Comparison of ENCODE assay signal across 1 cellular context in the genomic region with DNA sequence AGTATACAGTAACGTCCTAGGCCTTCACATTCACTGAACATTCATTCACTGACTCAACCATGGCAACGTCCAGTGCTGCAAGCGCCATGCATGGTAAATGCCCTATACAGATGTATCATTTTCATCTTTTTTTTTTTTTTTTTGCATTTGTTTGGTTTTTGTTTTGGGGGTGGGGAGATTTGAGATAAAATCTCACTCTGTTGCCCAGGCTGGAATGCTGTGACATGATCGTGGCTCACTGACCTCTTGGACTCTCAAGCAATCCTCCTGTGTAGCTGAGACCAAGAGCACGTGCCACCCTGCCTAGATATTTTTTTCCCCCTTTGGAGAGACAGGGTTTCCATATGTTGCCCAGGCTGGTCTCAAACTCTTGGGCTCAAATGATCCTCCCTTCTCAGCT.
TF ChIP-seq lines count a peak whose summit lies in the region.

No MANE protein-coding gene starts in this region.

TF ChIP-seq in HepG2, 621 proteins besides CTCF, POLR2A, EP300 and RAD21 (continued from another document and continues in another):
- TF ChIP-seq, protein P1, sequence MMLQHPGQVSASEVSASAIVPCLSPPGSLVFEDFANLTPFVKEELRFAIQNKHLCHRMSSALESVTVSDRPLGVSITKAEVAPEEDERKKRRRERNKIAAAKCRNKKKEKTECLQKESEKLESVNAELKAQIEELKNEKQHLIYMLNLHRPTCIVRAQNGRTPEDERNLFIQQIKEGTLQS (CRISPR knock-in tag; IDR thresholded peaks at IDR 0.05) = no peak
- TF ChIP-seq ZNF121 (CRISPR knock-in tag; IDR thresholded peaks at IDR 0.05) (peak; percentile 69; the same call in 1 of the 2 replicates), CREB1 (IDR thresholded peaks at IDR 0.05) (no peak), CREB1 (CRISPR knock-in tag; IDR thresholded peaks at IDR 0.05) (no peak), RXRB (CRISPR knock-in tag; IDR thresholded peaks at IDR 0.05; ENCODE audit: borderline replicate concordance) (peak; percentile 24; the same call in 1 of the 2 replicates), SOX13 (IDR thresholded peaks at IDR 0.05) (no peak), SOX13 (CRISPR knock-in tag; conservative IDR thresholded peaks at IDR 0.05 in 1 of 2, IDR thresholded peaks at IDR 0.05 in 1 of 2) (peak in 1 of 2 experiments; percentile 59; a peak in 1 of 4 replicates), WIZ (CRISPR knock-in tag; IDR thresholded peaks at IDR 0.05) (no peak), FOSL2 (CRISPR knock-in tag; IDR thresholded peaks at IDR 0.05) (peak; percentile 53), SNAPC2 (CRISPR knock-in tag; IDR thresholded peaks at IDR 0.05) (no peak), KDM3A (CRISPR knock-in tag; IDR thresholded peaks at IDR 0.05; ENCODE audit: low read depth) (0 out of 2 replicates have a peak, but pooled peaks have one; percentile 43), ZNF792 (CRISPR knock-in tag; IDR thresholded peaks at IDR 0.05) (no peak), ZNF788 (CRISPR knock-in tag; IDR thresholded peaks at IDR 0.05; ENCODE audit: borderline replicate concordance) (peak; percentile 53; the same call in 1 of the 2 replicates), DDIT3 (CRISPR knock-in tag; IDR thresholded peaks at IDR 0.05) (no peak), FOXK2 (IDR thresholded peaks at IDR 0.05) (no peak), ZNF224 (CRISPR knock-in tag; IDR thresholded peaks at IDR 0.05) (0 out of 2 replicates have a peak, but pooled peaks have one; percentile 25), ATF2 (CRISPR knock-in tag; IDR thresholded peaks at IDR 0.05) (no peak), ZBTB25 (CRISPR knock-in tag; IDR thresholded peaks at IDR 0.05) (no peak), XBP1 (CRISPR knock-in tag; IDR thresholded peaks at IDR 0.05) (no peak), FOXA3 (CRISPR knock-in tag; IDR thresholded peaks at IDR 0.05) (peak; percentile 23; the same call in 1 of the 2 replicates), PAWR (CRISPR knock-in tag; IDR thresholded peaks at IDR 0.05; ENCODE audit: borderline replicate concordance) (no peak), ZNF883 (CRISPR knock-in tag; IDR thresholded peaks at IDR 0.05; ENCODE audit: not compliant biosample characterization) (no peak), SMC3 (IDR thresholded peaks at IDR 0.05; ENCODE audit: low read length) (peak; percentile 17; the same call in 1 of the 2 replicates), HOXA7 (CRISPR knock-in tag; IDR thresholded peaks at IDR 0.05) (no peak), NBN (conservative IDR thresholded peaks at IDR 0.05) (no peak), ZNF484 (CRISPR knock-in tag; IDR thresholded peaks at IDR 0.05; ENCODE audit: borderline replicate concordance, low read depth) (no peak), ZMYM2 (CRISPR knock-in tag; IDR thresholded peaks at IDR 0.05) (peak; percentile 45; the same call in 1 of the 2 replicates), SKI (IDR thresholded peaks at IDR 0.05; ENCODE audit: partially characterized antibody) (peak; percentile 18), HNRNPLL (IDR thresholded peaks at IDR 0.05; ENCODE audit: low read depth, low read length, poor library complexity, severe bottlenecking) (no peak), ZFP82 (CRISPR knock-in tag; IDR thresholded peaks at IDR 0.05; ENCODE audit: borderline replicate concordance) (no peak), ZNF572 (CRISPR knock-in tag; IDR thresholded peaks at IDR 0.05) (no peak), TFAP4 (IDR thresholded peaks at IDR 0.05; ENCODE audit: borderline replicate concordance, low read depth) (no peak), ZSCAN29 (CRISPR knock-in tag; conservative IDR thresholded peaks at IDR 0.05) (no peak), NR2F1 (CRISPR knock-in tag; IDR thresholded peaks at IDR 0.05) (peak in 1 of 2 experiments; percentile 39; a peak in 1 of 4 replicates), FOXP4 (CRISPR knock-in tag; IDR thresholded peaks at IDR 0.05) (peak; percentile 76; the same call in 1 of the 2 replicates), HMG20A (CRISPR knock-in tag; IDR thresholded peaks at IDR 0.05; ENCODE audit: borderline replicate concordance) (peak; percentile 48; the same call in 1 of the 2 replicates)
- TF ChIP-seq, protein P2, sequence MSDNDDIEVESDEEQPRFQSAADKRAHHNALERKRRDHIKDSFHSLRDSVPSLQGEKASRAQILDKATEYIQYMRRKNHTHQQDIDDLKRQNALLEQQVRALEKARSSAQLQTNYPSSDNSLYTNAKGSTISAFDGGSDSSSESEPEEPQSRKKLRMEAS (IDR thresholded peaks at IDR 0.05) = peak; percentile 87
- TF ChIP-seq, protein P3, sequence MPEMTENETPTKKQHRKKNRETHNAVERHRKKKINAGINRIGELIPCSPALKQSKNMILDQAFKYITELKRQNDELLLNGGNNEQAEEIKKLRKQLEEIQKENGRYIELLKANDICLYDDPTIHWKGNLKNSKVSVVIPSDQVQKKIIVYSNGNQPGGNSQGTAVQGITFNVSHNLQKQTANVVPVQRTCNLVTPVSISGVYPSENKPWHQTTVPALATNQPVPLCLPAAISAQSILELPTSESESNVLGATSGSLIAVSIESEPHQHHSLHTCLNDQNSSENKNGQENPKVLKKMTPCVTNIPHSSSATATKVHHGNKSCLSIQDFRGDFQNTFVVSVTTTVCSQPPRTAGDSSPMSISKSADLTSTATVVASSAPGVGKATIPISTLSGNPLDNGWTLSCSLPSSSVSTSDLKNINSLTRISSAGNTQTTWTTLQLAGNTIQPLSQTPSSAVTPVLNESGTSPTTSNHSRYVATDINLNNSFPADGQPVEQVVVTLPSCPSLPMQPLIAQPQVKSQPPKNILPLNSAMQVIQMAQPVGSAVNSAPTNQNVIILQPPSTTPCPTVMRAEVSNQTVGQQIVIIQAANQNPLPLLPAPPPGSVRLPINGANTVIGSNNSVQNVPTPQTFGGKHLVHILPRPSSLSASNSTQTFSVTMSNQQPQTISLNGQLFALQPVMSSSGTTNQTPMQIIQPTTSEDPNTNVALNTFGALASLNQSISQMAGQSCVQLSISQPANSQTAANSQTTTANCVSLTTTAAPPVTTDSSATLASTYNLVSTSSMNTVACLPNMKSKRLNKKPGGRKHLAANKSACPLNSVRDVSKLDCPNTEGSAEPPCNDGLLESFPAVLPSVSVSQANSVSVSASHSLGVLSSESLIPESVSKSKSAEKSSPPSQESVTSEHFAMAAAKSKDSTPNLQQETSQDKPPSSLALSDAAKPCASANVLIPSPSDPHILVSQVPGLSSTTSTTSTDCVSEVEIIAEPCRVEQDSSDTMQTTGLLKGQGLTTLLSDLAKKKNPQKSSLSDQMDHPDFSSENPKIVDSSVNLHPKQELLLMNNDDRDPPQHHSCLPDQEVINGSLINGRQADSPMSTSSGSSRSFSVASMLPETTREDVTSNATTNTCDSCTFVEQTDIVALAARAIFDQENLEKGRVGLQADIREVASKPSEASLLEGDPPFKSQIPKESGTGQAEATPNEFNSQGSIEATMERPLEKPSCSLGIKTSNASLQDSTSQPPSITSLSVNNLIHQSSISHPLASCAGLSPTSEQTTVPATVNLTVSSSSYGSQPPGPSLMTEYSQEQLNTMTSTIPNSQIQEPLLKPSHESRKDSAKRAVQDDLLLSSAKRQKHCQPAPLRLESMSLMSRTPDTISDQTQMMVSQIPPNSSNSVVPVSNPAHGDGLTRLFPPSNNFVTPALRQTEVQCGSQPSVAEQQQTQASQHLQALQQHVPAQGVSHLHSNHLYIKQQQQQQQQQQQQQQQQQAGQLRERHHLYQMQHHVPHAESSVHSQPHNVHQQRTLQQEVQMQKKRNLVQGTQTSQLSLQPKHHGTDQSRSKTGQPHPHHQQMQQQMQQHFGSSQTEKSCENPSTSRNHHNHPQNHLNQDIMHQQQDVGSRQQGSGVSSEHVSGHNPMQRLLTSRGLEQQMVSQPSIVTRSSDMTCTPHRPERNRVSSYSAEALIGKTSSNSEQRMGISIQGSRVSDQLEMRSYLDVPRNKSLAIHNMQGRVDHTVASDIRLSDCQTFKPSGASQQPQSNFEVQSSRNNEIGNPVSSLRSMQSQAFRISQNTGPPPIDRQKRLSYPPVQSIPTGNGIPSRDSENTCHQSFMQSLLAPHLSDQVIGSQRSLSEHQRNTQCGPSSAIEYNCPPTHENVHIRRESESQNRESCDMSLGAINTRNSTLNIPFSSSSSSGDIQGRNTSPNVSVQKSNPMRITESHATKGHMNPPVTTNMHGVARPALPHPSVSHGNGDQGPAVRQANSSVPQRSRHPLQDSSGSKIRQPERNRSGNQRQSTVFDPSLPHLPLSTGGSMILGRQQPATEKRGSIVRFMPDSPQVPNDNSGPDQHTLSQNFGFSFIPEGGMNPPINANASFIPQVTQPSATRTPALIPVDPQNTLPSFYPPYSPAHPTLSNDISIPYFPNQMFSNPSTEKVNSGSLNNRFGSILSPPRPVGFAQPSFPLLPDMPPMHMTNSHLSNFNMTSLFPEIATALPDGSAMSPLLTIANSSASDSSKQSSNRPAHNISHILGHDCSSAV (CRISPR knock-in tag; IDR thresholded peaks at IDR 0.05; ENCODE audit: borderline replicate concordance) = no peak
- TF ChIP-seq, protein P4, sequence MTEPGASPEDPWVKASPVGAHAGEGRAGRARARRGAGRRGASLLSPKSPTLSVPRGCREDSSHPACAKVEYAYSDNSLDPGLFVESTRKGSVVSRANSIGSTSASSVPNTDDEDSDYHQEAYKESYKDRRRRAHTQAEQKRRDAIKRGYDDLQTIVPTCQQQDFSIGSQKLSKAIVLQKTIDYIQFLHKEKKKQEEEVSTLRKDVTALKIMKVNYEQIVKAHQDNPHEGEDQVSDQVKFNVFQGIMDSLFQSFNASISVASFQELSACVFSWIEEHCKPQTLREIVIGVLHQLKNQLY (CRISPR knock-in tag; IDR thresholded peaks at IDR 0.05) = peak; percentile 92
- TF ChIP-seq, protein P5, sequence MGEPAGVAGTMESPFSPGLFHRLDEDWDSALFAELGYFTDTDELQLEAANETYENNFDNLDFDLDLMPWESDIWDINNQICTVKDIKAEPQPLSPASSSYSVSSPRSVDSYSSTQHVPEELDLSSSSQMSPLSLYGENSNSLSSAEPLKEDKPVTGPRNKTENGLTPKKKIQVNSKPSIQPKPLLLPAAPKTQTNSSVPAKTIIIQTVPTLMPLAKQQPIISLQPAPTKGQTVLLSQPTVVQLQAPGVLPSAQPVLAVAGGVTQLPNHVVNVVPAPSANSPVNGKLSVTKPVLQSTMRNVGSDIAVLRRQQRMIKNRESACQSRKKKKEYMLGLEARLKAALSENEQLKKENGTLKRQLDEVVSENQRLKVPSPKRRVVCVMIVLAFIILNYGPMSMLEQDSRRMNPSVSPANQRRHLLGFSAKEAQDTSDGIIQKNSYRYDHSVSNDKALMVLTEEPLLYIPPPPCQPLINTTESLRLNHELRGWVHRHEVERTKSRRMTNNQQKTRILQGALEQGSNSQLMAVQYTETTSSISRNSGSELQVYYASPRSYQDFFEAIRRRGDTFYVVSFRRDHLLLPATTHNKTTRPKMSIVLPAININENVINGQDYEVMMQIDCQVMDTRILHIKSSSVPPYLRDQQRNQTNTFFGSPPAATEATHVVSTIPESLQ (CRISPR knock-in tag; conservative IDR thresholded peaks at IDR 0.05) = no peak
